Comparison of ENCODE assay signal across 12 cellular contexts in the genomic region with DNA sequence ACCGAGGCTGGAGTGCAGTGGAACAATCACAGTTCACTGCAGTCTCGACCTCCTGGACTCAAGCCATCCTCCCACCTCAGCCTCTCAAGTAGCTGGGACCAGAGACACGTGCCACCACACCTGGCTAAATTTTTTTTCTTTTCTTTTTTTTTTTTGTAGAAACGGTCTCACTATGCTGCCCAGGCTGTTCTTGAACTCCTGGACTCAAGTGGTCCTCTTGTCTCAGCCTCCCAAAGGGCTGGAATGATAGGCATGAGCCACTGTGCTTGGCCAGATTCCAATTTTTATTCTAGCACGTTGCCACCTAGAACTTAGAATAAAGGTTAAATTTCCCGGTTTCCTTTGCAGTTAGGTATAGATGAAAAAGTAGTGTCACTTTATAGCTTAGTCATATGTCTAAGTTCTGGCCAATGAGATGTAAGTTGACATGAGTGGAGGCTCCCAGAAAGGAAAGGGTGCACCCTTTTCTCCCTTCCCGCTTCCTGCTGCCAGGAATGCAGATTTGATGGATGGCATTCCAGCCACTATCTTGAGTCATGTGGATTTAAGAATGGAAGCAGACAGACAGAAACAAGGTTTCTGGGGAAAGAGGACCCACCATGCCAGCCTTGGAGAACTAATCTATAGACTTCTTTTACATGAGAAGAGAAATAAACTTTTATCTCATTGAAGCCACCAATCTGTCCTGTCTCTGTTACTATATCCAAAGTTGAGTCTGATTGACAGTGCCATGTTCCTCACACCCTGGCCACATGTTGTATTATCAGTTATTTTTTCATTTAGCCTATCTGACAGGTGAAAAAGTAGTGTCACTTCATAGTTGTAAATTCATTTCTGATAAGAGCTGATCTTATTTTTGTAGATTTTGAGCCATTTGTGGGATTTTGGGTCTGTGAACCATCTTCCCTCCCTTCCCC.
A peak's percentile ranks its signal among the peaks of the same experiment; 100 is the strongest.
DNase-seq lines count a peak whose midpoint lies in the region; ATAC-seq and TF ChIP-seq lines count a peak whose summit lies in the region.
"Had no signal": no experiment of that assay in that cellular context is flagged by ENCODE, and none has a peak within 500 bp of the region (broad histone marks: within the 10 kb centered on the region; RNA-seq: fewer than 3 reads in every experiment).

No MANE protein-coding gene starts in this region.

- H3K36me3 Mint-ChIP-seq in Caco-2 (ENCODE audit: insufficient read depth, unreplicated experiment): peaks cover 22% of the 10 kb centered on the region
- no peaks in the 10 kb centered on the region for H3K36me3 Mint-ChIP-seq in activated B cell treated with CpG ODN at 0.5 μM for 24 hours (ENCODE audit: low read depth)

- H3K27me3 Mint-ChIP-seq in Caco-2 (ENCODE audit: insufficient read depth, unreplicated experiment): no peaks in the 10 kb centered on the region
- H3K27me3 Mint-ChIP-seq in activated B cell treated with CpG ODN at 0.5 μM for 24 hours: no peaks in the 10 kb centered on the region

- no peak overlapping the region for H2BK120ac ChIP-seq in mesendoderm (ENCODE audit: low read depth, low read length)

- H3K36me3 ChIP-seq in Caco-2 (ENCODE audit: control insufficient read depth, insufficient read depth, low read length) (no peaks in the 10 kb centered on the region), mesendoderm (ENCODE audit: control insufficient read depth, insufficient read depth, low read length) (no peaks in the 10 kb centered on the region), ovary (no peaks in the 10 kb centered on the region), upper lobe of left lung (no peaks in the 10 kb centered on the region)

- H4K5ac ChIP-seq in mesendoderm (ENCODE audit: low read length): no peak overlapping the region

- in situ Hi-C loops in G401 (cut with HindIII; ENCODE audit: low sequenced_read_pairs): no loop called here

- H3K4me3 Mint-ChIP-seq in Caco-2 (ENCODE audit: unreplicated experiment) (peak overlapping the region; percentile 30), activated B cell treated with CpG ODN at 0.5 μM for 24 hours (no peak overlapping the region)

- no CpG with 5 or more reads among the region's 7 CpGs for WGBS in mesendoderm (ENCODE audit: extremely low coverage, insufficient coverage, low lambda C conversion rate)
- 41 to 51% (median 43%) methylated on average over 7 of the region's 7 CpGs for WGBS in ovary, 3 donors
- 58 to 59% methylated on average over 7 of the region's 7 CpGs for WGBS in upper lobe of left lung, 2 donors

- no peak overlapping the region for H3K56ac ChIP-seq in mesendoderm (ENCODE audit: low read length)

- H3K27ac Mint-ChIP-seq in Caco-2 (ENCODE audit: unreplicated experiment) (peak overlapping the region; percentile 38), activated B cell treated with CpG ODN at 0.5 μM for 24 hours (peak overlapping the region; percentile 71)

- H3K9ac ChIP-seq in mesendoderm (ENCODE audit: low read length): no peak overlapping the region

- H4K8ac ChIP-seq in mesendoderm (ENCODE audit: low read depth, low read length): no peak overlapping the region

- H3K27me3 ChIP-seq in Caco-2 (replicated peaks; ENCODE audit: control insufficient read depth, insufficient read depth, low read length) (no peaks in the 10 kb centered on the region), mesendoderm (ENCODE audit: insufficient read depth, low read length, poor library complexity) (no peaks in the 10 kb centered on the region), ovary (no peaks in the 10 kb centered on the region), upper lobe of left lung (no peaks in the 10 kb centered on the region)

- POLR2A ChIA-PET in Caco-2 (lab: Charles Lee) (interaction anchor here (0.7 to 5.2 kb wide), 3 partner anchors 13 to 60 kb away, joined by 3 to 60 read pairs (median 4); a partner anchor contains a TSS), activated B cell treated with CpG ODN at 0.5 μM for 24 hours (lab: Charles Lee) (interaction anchor here (0.6 to 9.1 kb wide), 8 partner anchors 9 to 61 kb away, joined by 3 to 203 read pairs (median 6); a partner anchor contains a TSS)

- H3K27ac ChIP-seq in mesendoderm (ENCODE audit: low read depth, low read length) (no peak overlapping the region), ovary (no peak overlapping the region), upper lobe of left lung (no peak overlapping the region)
- H3K27ac ChIP-seq: psoas muscle had no signal

- H3K79me1 ChIP-seq in mesendoderm (ENCODE audit: low read length): no peaks in the 10 kb centered on the region

- H3K9me3 Mint-ChIP-seq in Caco-2 (ENCODE audit: unreplicated experiment) (no peaks in the 10 kb centered on the region), activated B cell treated with CpG ODN at 0.5 μM for 24 hours (no peaks in the 10 kb centered on the region)

- no peak for ATAC-seq in activated B cell treated with CpG ODN at 0.5 μM for 24 hours (ENCODE audit: low read depth)
- ATAC-seq in upper lobe of left lung (ENCODE audit: low FRiP score in 2 of 2): no peak
- ATAC-seq: psoas muscle had no signal

- CTCF ChIA-PET in Caco-2 (lab: Charles Lee) (interaction anchor here (0.7 to 1.3 kb wide), 3 partner anchors 57 to 254 kb away, joined by 4 to 5 read pairs (median 5); no protein-coding TSS in a partner anchor), activated B cell treated with CpG ODN at 0.5 μM for 24 hours (lab: Charles Lee) (no interaction called here)

- TF ChIP-seq POLR2A in ovary (IDR thresholded peaks at IDR 0.05): no peak
- no peak for TF ChIP-seq POLR2A in upper lobe of left lung (IDR thresholded peaks at IDR 0.05)

- BruUV-seq in Caco-2 (replicated peaks; lab: Mats Ljungman, UMichigan): no TSS peak

- peaks cover 21% of the 10 kb centered on the region for H3K4me1 Mint-ChIP-seq in Caco-2 (ENCODE audit: low read depth, unreplicated experiment)
- peaks cover 32% of the 10 kb centered on the region for H3K4me1 Mint-ChIP-seq in activated B cell treated with CpG ODN at 0.5 μM for 24 hours

- intact Hi-C loops in Caco-2 (cut with micrococcal nuclease; ENCODE audit: unreplicated experiment): loop anchor here (1.0 kb wide), 3 partner anchors 14 to 52 kb away; no protein-coding TSS in a partner anchor
- intact Hi-C loops in activated B cell treated with CpG ODN at 0.5 μM for 24 hours (cut with micrococcal nuclease): loop anchor here (1.0 kb wide), 2 partner anchors 11 to 27 kb away; no protein-coding TSS in a partner anchor
- intact Hi-C loops in ovary (cut with DNase I): no loop called here

- no peak overlapping the region for H3K4me2 ChIP-seq in mesendoderm (ENCODE audit: low read length)

- H3K79me2 ChIP-seq in mesendoderm (ENCODE audit: control insufficient read depth, insufficient read depth, low read length): no peaks in the 10 kb centered on the region

- H3K18ac ChIP-seq in mesendoderm (ENCODE audit: low read length): no peak overlapping the region

- no peak for TF ChIP-seq CTCF in Caco-2 (IDR thresholded peaks at IDR 0.05; ENCODE audit: insufficient read depth in 1 of 2, low read depth in 1 of 2, low read length in 1 of 2, severe bottlenecking in 1 of 2, unreplicated experiment in 1 of 2)
- no peak for TF ChIP-seq CTCF in activated B cell treated with CpG ODN at 0.5 μM for 24 hours (IDR thresholded peaks at IDR 0.05)
- TF ChIP-seq CTCF in ovary (IDR thresholded peaks at IDR 0.05): no peak
- no peak for TF ChIP-seq CTCF in upper lobe of left lung (IDR thresholded peaks at IDR 0.05)

- H3K4me3 ChIP-seq in Caco-2 (ENCODE audit: low read depth, low read length) (no peak overlapping the region), mesendoderm (ENCODE audit: low read length) (no peak overlapping the region), ovary (no peak overlapping the region), upper lobe of left lung (no peak overlapping the region)
- H3K4me3 ChIP-seq: psoas muscle had no signal

- TF ChIP-seq EP300 in ovary (IDR thresholded peaks at IDR 0.05): no peak
- TF ChIP-seq EP300 in upper lobe of left lung (IDR thresholded peaks at IDR 0.05): no peak

- H3K9me3 ChIP-seq in Caco-2 (no peaks in the 10 kb centered on the region), ovary (no peaks in the 10 kb centered on the region), upper lobe of left lung (no peaks in the 10 kb centered on the region)
- H3K9me3 ChIP-seq: psoas muscle had no signal

- H2AK5ac ChIP-seq in mesendoderm (ENCODE audit: low read length): no peak overlapping the region

- H2BK15ac ChIP-seq in mesendoderm (replicated peaks; ENCODE audit: low read depth): no peak overlapping the region

- peaks cover 43% of the 10 kb centered on the region for H3K4me1 ChIP-seq in Caco-2
- no peaks in the 10 kb centered on the region for H3K4me1 ChIP-seq in mesendoderm (ENCODE audit: control insufficient read depth, low read depth, low read length)
- H3K4me1 ChIP-seq in ovary (ENCODE audit: insufficient read depth): no peaks in the 10 kb centered on the region
- H3K4me1 ChIP-seq in upper lobe of left lung: peaks cover 4 to 21% (median 13%) of the 10 kb centered on the region in 4 donors
- H3K4me1 ChIP-seq: psoas muscle had no signal

- no peak overlapping the region for H3K4ac ChIP-seq in mesendoderm (ENCODE audit: low read depth, low read length)

- DNase-seq in Caco-2 (peak; percentile 81 to 91), HuH-7.5 (ENCODE audit: low spot score) (peak; percentile 63), activated B cell treated with CpG ODN at 0.5 μM for 24 hours (no peak), mesendoderm (peak; percentile 78), RPMI8226 (no peak), G401 (ENCODE audit: low spot score) (no peak), ovary (no peak), upper lobe of left lung (no peak)
- DNase-seq: cerebellar nuclear complex, Kasumi-1, psoas muscle, T1000 had no signal

- H3K23ac ChIP-seq in mesendoderm (ENCODE audit: low read length): no peak overlapping the region

- no peak overlapping the region for H2BK5ac ChIP-seq in mesendoderm (ENCODE audit: low read length)

Comparison
In these comparisons a context has a peak if more than half of its experiments do, and no peak if none do; other contexts are left out.
1. DNase-seq: peak in Caco-2 (2 of 2), HuH-7.5 (single experiment) and mesendoderm (single experiment); none in activated B cell treated with CpG ODN at 0.5 μM for 24 hours (single experiment), RPMI8226 (single experiment), G401 (single experiment), ovary (0 of 5) and upper lobe of left lung (0 of 2).
2. intact Hi-C loops: an anchor here in Caco-2 (1.0 kb wide) and activated B cell treated with CpG ODN at 0.5 μM for 24 hours (1.0 kb wide); none called in ovary.